ENCODE assay signal across 17 cellular contexts in the genomic region with DNA sequence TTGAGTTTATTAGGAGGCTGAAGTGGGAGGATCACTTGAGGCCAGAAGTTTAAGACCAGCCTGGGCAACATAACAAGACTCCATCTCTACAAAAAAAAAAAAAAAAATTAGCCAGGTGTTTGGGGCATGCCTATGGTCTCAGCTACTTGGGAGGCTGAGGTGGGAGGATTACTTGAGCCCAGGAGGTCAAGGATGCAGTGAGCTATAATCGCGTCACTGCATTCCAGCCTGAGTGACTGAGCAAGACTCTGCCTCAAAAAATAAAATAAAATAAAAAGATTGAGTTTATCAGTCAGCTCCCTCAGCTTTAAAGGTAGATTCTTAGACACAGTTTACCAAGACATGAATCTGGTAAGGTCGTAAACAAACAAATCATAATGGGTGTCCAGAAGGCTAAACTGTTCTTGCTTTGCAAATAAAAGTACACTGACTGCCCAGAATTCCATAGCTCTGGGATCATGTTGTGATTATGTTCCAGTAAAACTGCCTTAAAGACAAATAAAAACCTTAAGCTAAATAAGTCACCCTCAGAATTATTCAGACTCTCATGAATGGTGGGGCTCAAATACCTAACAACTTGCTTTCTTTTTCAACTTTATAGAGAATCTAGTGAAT. TPM values are rescaled to one million over a fixed set of nuclear protein-coding genes. Genes with fewer than 3 reads are reported as not detected.
DNase-seq lines count a peak whose midpoint lies in the region; ATAC-seq and TF ChIP-seq lines count a peak whose summit lies in the region.
"Had no signal": no experiment of that assay in that cellular context is flagged by ENCODE, and none has a peak within 500 bp of the region (broad histone marks: within the 10 kb centered on the region; RNA-seq: fewer than 3 reads in every experiment).

No MANE protein-coding gene starts in this region.

- H3K27me3 ChIP-seq in SJSA1 (replicated peaks) (no peaks in the 10 kb centered on the region), testis (no peaks in the 10 kb centered on the region)
- H3K27me3 ChIP-seq: BLaER1 had no signal

- no peak for TF ChIP-seq POLR2A in testis (IDR thresholded peaks at IDR 0.05)

- DNase-seq in HCEC 1CT: peak; percentile 35
- DNase-seq in SJSA1 (ENCODE audit: low read depth in 1 of 2, low spot score in 2 of 2): peak in 1 of 2 experiments; percentile 63
- DNase-seq in fibroblast of villous mesenchyme (ENCODE audit: low read depth): peak; percentile 65
- DNase-seq in testis: peak; percentile 42
- no peak for DNase-seq in NCI-H2029 (lab: John Stamatoyannopoulos, UW)
- DNase-seq in UCSD-AML1 (lab: John Stamatoyannopoulos, UW; ENCODE audit: unreplicated experiment): no peak
- no peak for DNase-seq in OCI-M1 (lab: John Stamatoyannopoulos, UW)
- DNase-seq: activated CD4-positive, CD25-positive, alpha-beta regulatory T cell; activated naive CD4-positive, alpha-beta T cell; effector CD4-positive, alpha-beta T cell; foreskin melanocyte; NCI-H446 had no signal

- no peak for ATAC-seq in GM21381 (IDR thresholded peaks at IDR 0.05; ENCODE audit: unreplicated experiment)
- ATAC-seq: stimulated activated effector memory CD8-positive, alpha-beta T cell treated with anti-CD3 and anti-CD28 coated beads, Interleukin-12 subunit alpha, Interleukin-12 subunit beta, amount 100 ng/mL, for 72 hours had no signal

- no peak overlapping the region for H3K4me3 ChIP-seq in SJSA1
- H3K4me3 ChIP-seq in fibroblast of villous mesenchyme (ENCODE audit: low read depth, low read length): no peak overlapping the region
- no peak overlapping the region for H3K4me3 ChIP-seq in testis
- H3K4me3 ChIP-seq: BLaER1, breast epithelium had no signal

- peaks cover 43% of the 10 kb centered on the region for H3K4me1 ChIP-seq in SJSA1 (replicated peaks)
- H3K4me1 ChIP-seq in testis: no peaks in the 10 kb centered on the region
- H3K4me1 ChIP-seq: BLaER1, breast epithelium had no signal

- H3K36me3 ChIP-seq in SJSA1 (no peaks in the 10 kb centered on the region), testis (ENCODE audit: low read depth, missing control alignments) (no peaks in the 10 kb centered on the region)
- H3K36me3 ChIP-seq: BLaER1, breast epithelium had no signal

- WGBS in testis, 2 donors: 38 to 41% methylated on average over 3 of the region's 3 CpGs

- TF ChIP-seq CTCF in fibroblast of villous mesenchyme (IDR thresholded peaks at IDR 0.05; ENCODE audit: insufficient read depth, low read depth, low read length) (no peak), testis (IDR thresholded peaks at IDR 0.05) (no peak)

- peak overlapping the region; percentile 71 for H3K27ac ChIP-seq in SJSA1
- peak overlapping the region in 1 of 2 donors; percentile 61 for H3K27ac ChIP-seq in testis
- H3K27ac ChIP-seq: BLaER1, breast epithelium had no signal

- intact Hi-C loops in testis (cut with DNase I; ENCODE audit: low total_unique reads): no loop called here

- H3K9me3 ChIP-seq in SJSA1 (replicated peaks): no peaks in the 10 kb centered on the region
- no peaks in the 10 kb centered on the region for H3K9me3 ChIP-seq in testis
- H3K9me3 ChIP-seq: BLaER1, breast epithelium had no signal

RNA-seq across cellular contexts. Expression of a gene that starts 18.7 kb away (rescaled TPM):
- 28.0 and 39.4 TPM in 2 replicates for total RNA-seq in SJSA1 (2014; rRNA removed; shearing (Covaris generic))
- 7.4 and 13.0 TPM in 2 replicates for total RNA-seq in fibroblast of villous mesenchyme
- 10 to 100 TPM; 29.4 to 31.1 TPM for total RNA-seq in testis
- polyA plus RNA-seq in testis (ENCODE audit: insufficient read depth, low read depth, low replicate concordance): 33.8 TPM

RNA-seq across cellular contexts. Expression of a gene that starts 18.8 kb away (rescaled TPM):
- total RNA-seq in SJSA1 (2014; rRNA removed; shearing (Covaris generic)): not detected in 2 replicates
- total RNA-seq in fibroblast of villous mesenchyme (not detected in 2 replicates), testis (1 to 10 TPM; 2.6 to 6.5 TPM)
- 5.7 TPM for polyA plus RNA-seq in testis (ENCODE audit: insufficient read depth, low read depth, low replicate concordance)
- total RNA-seq: skeletal muscle tissue had no signal

Comparison
In these comparisons a context has a peak if more than half of its experiments do, and no peak if none do; other contexts are left out.
1. DNase-seq: peak in HCEC 1CT (single experiment), fibroblast of villous mesenchyme (single experiment) and testis (single experiment); none in NCI-H2029 (single experiment), UCSD-AML1 (single experiment) and OCI-M1 (single experiment).